1 cellular context compared by ENCODE assay signal in the genomic region with DNA sequence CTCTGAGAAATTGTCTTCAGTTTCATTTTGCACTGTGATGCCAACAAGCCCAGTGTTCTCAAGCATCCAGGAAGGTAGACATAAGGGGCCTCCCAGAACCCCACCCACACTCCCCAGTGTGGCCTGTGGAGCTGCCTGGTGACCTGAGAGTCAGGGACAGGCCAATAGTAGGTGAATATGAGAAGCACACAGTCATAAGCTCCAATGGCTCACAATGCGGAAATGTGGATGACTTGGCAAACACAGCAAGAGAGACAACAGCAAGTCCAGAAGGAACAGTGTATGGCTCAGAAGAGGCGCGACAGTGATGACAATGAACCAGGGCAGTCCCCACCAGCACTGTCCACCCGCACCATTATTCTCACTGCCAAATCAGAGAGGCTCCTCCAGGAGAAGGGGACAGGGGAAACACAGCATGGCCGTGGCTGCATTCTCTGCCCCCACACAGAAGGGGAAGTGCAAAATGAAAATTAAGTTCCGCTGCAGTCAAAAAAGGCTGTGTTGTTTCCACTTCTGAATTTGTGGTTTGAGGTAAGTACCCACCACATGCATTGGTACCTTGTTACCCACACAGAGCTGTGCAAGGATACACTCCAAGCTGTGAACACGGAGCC.
TF ChIP-seq lines count a peak whose summit lies in the region.

No MANE protein-coding gene starts in this region.

TF ChIP-seq in GM12878, 131 proteins besides CTCF, POLR2A, EP300 and RAD21 (continued from another document and continues in another):
- TF ChIP-seq, protein P1, sequence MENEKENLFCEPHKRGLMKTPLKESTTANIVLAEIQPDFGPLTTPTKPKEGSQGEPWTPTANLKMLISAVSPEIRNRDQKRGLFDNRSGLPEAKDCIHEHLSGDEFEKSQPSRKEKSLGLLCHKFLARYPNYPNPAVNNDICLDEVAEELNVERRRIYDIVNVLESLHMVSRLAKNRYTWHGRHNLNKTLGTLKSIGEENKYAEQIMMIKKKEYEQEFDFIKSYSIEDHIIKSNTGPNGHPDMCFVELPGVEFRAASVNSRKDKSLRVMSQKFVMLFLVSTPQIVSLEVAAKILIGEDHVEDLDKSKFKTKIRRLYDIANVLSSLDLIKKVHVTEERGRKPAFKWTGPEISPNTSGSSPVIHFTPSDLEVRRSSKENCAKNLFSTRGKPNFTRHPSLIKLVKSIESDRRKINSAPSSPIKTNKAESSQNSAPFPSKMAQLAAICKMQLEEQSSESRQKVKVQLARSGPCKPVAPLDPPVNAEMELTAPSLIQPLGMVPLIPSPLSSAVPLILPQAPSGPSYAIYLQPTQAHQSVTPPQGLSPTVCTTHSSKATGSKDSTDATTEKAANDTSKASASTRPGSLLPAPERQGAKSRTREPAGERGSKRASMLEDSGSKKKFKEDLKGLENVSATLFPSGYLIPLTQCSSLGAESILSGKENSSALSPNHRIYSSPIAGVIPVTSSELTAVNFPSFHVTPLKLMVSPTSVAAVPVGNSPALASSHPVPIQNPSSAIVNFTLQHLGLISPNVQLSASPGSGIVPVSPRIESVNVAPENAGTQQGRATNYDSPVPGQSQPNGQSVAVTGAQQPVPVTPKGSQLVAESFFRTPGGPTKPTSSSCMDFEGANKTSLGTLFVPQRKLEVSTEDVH (IDR thresholded peaks at IDR 0.05; ENCODE audit: low read depth, partially characterized antibody) = no peak
- TF ChIP-seq, protein P2, sequence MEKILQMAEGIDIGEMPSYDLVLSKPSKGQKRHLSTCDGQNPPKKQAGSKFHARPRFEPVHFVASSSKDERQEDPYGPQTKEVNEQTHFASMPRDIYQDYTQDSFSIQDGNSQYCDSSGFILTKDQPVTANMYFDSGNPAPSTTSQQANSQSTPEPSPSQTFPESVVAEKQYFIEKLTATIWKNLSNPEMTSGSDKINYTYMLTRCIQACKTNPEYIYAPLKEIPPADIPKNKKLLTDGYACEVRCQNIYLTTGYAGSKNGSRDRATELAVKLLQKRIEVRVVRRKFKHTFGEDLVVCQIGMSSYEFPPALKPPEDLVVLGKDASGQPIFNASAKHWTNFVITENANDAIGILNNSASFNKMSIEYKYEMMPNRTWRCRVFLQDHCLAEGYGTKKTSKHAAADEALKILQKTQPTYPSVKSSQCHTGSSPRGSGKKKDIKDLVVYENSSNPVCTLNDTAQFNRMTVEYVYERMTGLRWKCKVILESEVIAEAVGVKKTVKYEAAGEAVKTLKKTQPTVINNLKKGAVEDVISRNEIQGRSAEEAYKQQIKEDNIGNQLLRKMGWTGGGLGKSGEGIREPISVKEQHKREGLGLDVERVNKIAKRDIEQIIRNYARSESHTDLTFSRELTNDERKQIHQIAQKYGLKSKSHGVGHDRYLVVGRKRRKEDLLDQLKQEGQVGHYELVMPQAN (conservative IDR thresholded peaks at IDR 0.05) = no peak
- no peak for TF ChIP-seq LARP7 (IDR thresholded peaks at IDR 0.05)
- peak; percentile 71 to 83 for TF ChIP-seq IKZF2 (IDR thresholded peaks at IDR 0.05)
- TF ChIP-seq CBX3 (IDR thresholded peaks at IDR 0.05; ENCODE audit: borderline replicate concordance, low read depth) = no peak
- TF ChIP-seq ZZZ3 (IDR thresholded peaks at IDR 0.05; ENCODE audit: control insufficient read depth, insufficient read length, low read depth) = no peak
- TF ChIP-seq IRF4 (IDR thresholded peaks at IDR 0.05; ENCODE audit: low read depth, low read length) = 0 out of 2 replicates have a peak, but pooled peaks have one; percentile 11
- TF ChIP-seq, protein P3, sequence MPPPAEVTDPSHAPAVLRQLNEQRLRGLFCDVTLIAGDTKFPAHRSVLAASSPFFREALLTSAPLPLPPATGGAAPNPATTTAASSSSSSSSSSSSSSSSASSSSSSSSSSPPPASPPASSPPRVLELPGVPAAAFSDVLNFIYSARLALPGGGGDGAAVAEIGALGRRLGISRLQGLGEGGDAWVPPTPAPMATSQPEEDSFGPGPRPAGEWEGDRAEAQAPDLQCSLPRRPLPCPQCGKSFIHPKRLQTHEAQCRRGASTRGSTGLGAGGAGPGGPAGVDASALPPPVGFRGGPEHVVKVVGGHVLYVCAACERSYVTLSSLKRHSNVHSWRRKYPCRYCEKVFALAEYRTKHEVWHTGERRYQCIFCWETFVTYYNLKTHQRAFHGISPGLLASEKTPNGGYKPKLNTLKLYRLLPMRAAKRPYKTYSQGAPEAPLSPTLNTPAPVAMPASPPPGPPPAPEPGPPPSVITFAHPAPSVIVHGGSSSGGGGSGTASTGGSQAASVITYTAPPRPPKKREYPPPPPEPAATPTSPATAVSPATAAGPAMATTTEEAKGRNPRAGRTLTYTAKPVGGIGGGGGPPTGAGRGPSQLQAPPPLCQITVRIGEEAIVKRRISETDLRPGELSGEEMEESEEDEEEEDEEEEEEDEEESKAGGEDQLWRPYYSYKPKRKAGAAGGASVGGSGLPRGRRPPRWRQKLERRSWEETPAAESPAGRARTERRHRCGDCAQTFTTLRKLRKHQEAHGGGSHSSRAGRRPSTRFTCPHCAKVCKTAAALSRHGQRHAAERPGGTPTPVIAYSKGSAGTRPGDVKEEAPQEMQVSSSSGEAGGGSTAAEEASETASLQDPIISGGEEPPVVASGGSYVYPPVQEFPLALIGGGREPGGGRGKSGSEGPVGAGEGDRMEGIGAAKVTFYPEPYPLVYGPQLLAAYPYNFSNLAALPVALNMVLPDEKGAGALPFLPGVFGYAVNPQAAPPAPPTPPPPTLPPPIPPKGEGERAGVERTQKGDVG (CRISPR knock-in tag; IDR thresholded peaks at IDR 0.05) = no peak
- TF ChIP-seq, protein P4, sequence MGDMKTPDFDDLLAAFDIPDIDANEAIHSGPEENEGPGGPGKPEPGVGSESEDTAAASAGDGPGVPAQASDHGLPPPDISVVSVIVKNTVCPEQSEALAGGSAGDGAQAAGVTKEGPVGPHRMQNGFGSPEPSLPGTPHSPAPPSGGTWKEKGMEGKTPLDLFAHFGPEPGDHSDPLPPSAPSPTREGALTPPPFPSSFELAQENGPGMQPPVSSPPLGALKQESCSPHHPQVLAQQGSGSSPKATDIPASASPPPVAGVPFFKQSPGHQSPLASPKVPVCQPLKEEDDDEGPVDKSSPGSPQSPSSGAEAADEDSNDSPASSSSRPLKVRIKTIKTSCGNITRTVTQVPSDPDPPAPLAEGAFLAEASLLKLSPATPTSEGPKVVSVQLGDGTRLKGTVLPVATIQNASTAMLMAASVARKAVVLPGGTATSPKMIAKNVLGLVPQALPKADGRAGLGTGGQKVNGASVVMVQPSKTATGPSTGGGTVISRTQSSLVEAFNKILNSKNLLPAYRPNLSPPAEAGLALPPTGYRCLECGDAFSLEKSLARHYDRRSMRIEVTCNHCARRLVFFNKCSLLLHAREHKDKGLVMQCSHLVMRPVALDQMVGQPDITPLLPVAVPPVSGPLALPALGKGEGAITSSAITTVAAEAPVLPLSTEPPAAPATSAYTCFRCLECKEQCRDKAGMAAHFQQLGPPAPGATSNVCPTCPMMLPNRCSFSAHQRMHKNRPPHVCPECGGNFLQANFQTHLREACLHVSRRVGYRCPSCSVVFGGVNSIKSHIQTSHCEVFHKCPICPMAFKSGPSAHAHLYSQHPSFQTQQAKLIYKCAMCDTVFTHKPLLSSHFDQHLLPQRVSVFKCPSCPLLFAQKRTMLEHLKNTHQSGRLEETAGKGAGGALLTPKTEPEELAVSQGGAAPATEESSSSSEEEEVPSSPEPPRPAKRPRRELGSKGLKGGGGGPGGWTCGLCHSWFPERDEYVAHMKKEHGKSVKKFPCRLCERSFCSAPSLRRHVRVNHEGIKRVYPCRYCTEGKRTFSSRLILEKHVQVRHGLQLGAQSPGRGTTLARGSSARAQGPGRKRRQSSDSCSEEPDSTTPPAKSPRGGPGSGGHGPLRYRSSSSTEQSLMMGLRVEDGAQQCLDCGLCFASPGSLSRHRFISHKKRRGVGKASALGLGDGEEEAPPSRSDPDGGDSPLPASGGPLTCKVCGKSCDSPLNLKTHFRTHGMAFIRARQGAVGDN (IDR thresholded peaks at IDR 0.05) = peak; percentile 32; the same call in 1 of the 2 replicates
- peak; percentile 63; the same call in 1 of the 2 replicates for TF ChIP-seq NFIC (IDR thresholded peaks at IDR 0.05; ENCODE audit: low read depth, low read length)
- TF ChIP-seq, protein P5, sequence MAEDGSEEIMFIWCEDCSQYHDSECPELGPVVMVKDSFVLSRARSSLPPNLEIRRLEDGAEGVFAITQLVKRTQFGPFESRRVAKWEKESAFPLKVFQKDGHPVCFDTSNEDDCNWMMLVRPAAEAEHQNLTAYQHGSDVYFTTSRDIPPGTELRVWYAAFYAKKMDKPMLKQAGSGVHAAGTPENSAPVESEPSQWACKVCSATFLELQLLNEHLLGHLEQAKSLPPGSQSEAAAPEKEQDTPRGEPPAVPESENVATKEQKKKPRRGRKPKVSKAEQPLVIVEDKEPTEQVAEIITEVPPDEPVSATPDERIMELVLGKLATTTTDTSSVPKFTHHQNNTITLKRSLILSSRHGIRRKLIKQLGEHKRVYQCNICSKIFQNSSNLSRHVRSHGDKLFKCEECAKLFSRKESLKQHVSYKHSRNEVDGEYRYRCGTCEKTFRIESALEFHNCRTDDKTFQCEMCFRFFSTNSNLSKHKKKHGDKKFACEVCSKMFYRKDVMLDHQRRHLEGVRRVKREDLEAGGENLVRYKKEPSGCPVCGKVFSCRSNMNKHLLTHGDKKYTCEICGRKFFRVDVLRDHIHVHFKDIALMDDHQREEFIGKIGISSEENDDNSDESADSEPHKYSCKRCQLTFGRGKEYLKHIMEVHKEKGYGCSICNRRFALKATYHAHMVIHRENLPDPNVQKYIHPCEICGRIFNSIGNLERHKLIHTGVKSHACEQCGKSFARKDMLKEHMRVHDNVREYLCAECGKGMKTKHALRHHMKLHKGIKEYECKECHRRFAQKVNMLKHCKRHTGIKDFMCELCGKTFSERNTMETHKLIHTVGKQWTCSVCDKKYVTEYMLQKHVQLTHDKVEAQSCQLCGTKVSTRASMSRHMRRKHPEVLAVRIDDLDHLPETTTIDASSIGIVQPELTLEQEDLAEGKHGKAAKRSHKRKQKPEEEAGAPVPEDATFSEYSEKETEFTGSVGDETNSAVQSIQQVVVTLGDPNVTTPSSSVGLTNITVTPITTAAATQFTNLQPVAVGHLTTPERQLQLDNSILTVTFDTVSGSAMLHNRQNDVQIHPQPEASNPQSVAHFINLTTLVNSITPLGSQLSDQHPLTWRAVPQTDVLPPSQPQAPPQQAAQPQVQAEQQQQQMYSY (CRISPR knock-in tag; IDR thresholded peaks at IDR 0.05) = no peak
- TF ChIP-seq, protein P6, sequence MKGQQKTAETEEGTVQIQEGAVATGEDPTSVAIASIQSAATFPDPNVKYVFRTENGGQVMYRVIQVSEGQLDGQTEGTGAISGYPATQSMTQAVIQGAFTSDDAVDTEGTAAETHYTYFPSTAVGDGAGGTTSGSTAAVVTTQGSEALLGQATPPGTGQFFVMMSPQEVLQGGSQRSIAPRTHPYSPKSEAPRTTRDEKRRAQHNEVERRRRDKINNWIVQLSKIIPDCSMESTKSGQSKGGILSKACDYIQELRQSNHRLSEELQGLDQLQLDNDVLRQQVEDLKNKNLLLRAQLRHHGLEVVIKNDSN (IDR thresholded peaks at IDR 0.05; ENCODE audit: borderline replicate concordance, extremely low read length, insufficient read depth, low read depth, low read length) = no peak
- TF ChIP-seq, protein P7, sequence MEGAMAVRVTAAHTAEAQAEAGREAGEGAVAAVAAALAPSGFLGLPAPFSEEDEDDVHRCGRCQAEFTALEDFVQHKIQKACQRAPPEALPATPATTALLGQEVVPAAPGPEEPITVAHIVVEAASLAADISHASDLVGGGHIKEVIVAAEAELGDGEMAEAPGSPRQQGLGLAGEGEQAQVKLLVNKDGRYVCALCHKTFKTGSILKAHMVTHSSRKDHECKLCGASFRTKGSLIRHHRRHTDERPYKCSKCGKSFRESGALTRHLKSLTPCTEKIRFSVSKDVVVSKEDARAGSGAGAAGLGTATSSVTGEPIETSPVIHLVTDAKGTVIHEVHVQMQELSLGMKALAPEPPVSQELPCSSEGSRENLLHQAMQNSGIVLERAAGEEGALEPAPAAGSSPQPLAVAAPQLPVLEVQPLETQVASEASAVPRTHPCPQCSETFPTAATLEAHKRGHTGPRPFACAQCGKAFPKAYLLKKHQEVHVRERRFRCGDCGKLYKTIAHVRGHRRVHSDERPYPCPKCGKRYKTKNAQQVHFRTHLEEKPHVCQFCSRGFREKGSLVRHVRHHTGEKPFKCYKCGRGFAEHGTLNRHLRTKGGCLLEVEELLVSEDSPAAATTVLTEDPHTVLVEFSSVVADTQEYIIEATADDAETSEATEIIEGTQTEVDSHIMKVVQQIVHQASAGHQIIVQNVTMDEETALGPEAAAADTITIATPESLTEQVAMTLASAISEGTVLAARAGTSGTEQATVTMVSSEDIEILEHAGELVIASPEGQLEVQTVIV (IDR thresholded peaks at IDR 0.05; ENCODE audit: borderline replicate concordance, partially characterized antibody) = no peak
- peak; percentile 68 for TF ChIP-seq POLR2AphosphoS5 (IDR thresholded peaks at IDR 0.05; ENCODE audit: low read length)
- no peak for TF ChIP-seq NFYA (IDR thresholded peaks at IDR 0.05; ENCODE audit: borderline replicate concordance, low read depth, low read length)
- no peak for TF ChIP-seq CHD1 (IDR thresholded peaks at IDR 0.05; ENCODE audit: low read depth, low read length)
- TF ChIP-seq SMAD1 (IDR thresholded peaks at IDR 0.05; ENCODE audit: low read depth, partially characterized antibody) = no peak
- no peak for TF ChIP-seq YBX1 (IDR thresholded peaks at IDR 0.05)
- TF ChIP-seq POLR2AphosphoS2 (IDR thresholded peaks at IDR 0.05; ENCODE audit: low read depth, low read length) = no peak
- TF ChIP-seq, protein P8, sequence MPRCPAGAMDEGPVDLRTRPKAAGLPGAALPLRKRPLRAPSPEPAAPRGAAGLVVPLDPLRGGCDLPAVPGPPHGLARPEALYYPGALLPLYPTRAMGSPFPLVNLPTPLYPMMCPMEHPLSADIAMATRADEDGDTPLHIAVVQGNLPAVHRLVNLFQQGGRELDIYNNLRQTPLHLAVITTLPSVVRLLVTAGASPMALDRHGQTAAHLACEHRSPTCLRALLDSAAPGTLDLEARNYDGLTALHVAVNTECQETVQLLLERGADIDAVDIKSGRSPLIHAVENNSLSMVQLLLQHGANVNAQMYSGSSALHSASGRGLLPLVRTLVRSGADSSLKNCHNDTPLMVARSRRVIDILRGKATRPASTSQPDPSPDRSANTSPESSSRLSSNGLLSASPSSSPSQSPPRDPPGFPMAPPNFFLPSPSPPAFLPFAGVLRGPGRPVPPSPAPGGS (IDR thresholded peaks at IDR 0.05; ENCODE audit: borderline replicate concordance, insufficient read depth, low read depth, low read length, poor library complexity, severe bottlenecking) = no peak
- TF ChIP-seq MEF2B (IDR thresholded peaks at IDR 0.05; ENCODE audit: partially characterized antibody, poor library complexity, severe bottlenecking) = peak; percentile 61
- 0 out of 2 replicates have a peak, but pooled peaks have one; percentile 50 for TF ChIP-seq HDGF (IDR thresholded peaks at IDR 0.05)
- TF ChIP-seq ETV6 (conservative IDR thresholded peaks at IDR 0.05 in 1 of 2, IDR thresholded peaks at IDR 0.05 in 1 of 2; ENCODE audit: borderline replicate concordance in 1 of 2, low read depth in 1 of 2) = peak in 1 of 2 experiments; percentile 26; a peak in 1 of 4 replicates
- TF ChIP-seq YY1 (IDR thresholded peaks at IDR 0.05; ENCODE audit: low read depth, low read length) = peak; percentile 60; the same call in 1 of the 2 replicates
- peak; percentile 77 for TF ChIP-seq IKZF1 (conservative IDR thresholded peaks at IDR 0.05)
- TF ChIP-seq GABPA (IDR thresholded peaks at IDR 0.05; ENCODE audit: low read depth) = 0 out of 2 replicates have a peak, but pooled peaks have one; percentile 14
- TF ChIP-seq TARDBP (IDR thresholded peaks at IDR 0.05; ENCODE audit: borderline replicate concordance) = no peak
